In the genomic region with DNA sequence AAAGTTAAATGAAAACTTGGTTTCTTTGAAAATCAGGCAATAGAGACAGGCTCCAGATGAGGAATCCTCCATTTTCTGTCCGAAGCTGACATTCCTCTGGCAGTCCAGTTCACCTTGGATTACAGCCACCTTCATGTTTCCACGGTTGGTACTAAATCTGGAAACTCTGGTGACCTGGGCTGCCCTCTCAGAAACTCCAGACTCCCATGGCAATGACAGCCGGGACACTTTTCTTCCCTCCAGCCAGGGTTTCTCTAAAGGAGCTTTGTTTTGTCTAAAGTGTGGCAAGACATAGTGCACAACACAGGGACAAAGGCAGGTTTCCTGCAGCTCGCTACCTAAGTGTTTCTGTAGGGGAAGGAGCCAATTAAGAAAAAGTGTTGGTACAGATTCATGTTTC, we compare ENCODE assay signal across 18 cellular contexts. TPM values are rescaled to one million over a fixed set of nuclear protein-coding genes. Genes with fewer than 3 reads are reported as not detected.
DNase-seq lines count a peak whose midpoint lies in the region; ATAC-seq and TF ChIP-seq lines count a peak whose summit lies in the region.
"Had no signal": no experiment of that assay in that cellular context is flagged by ENCODE, and none has a peak within 500 bp of the region (broad histone marks: within the 10 kb centered on the region; RNA-seq: fewer than 3 reads in every experiment).

No MANE protein-coding gene starts in this region.

- no peak for DNase-seq in activated naive CD8-positive, alpha-beta T cell treated with anti-CD3 and anti-CD28 coated beads for 36 hours
- peak; percentile 10 for DNase-seq in iris pigment epithelial cell (ENCODE audit: low read depth)
- DNase-seq in tibial artery = peak in 1 of 2 donors; percentile 79
- DNase-seq in DMS153 (lab: John Stamatoyannopoulos, UW) = no peak
- DNase-seq in NCI-H146 treated with DMSO at 0.1 percent for 48 hours (lab: John Stamatoyannopoulos, UW; ENCODE audit: unreplicated experiment) = no peak
- DNase-seq: activated CD8-positive, alpha-beta memory T cell treated with anti-CD3 and anti-CD28 coated beads, Interleukin-2, amount 10 ng/mL, durations not matched to agents 7 days and 5 days; activated naive CD4-positive, alpha-beta T cell treated with anti-CD3 and anti-CD28 coated beads, Interleukin-2, amount 50 U/mL, for 16 hours; KBM-7; kidney glomerular epithelial cell; NCI-H1417; SK-N-SH had no signal

- H3K27ac Mint-ChIP-seq in activated naive CD8-positive, alpha-beta T cell = peak overlapping the region; percentile 10
- no peak overlapping the region for H3K27ac Mint-ChIP-seq in activated naive CD8-positive, alpha-beta T cell treated with anti-CD3 and anti-CD28 coated beads for 36 hours
- H3K27ac Mint-ChIP-seq in brain = peak overlapping the region in 4 of 5 experiments; percentile 21 to 87 (median 72)

- no peaks in the 10 kb centered on the region for H3K36me3 Mint-ChIP-seq in activated naive CD8-positive, alpha-beta T cell
- H3K36me3 Mint-ChIP-seq in activated naive CD8-positive, alpha-beta T cell treated with anti-CD3 and anti-CD28 coated beads for 36 hours = peaks cover 7% of the 10 kb centered on the region
- peaks cover 40% of the 10 kb centered on the region for H3K36me3 Mint-ChIP-seq in brain

- H3K27ac ChIP-seq in tibial artery = peak overlapping the region; percentile 76 to 78
- H3K27ac ChIP-seq: upper lobe of right lung had no signal

- H3K4me1 ChIP-seq in tibial artery = peaks cover 0 to 46% (median 22%) of the 10 kb centered on the region in 4 donors
- H3K4me1 ChIP-seq: upper lobe of right lung had no signal

- no peaks in the 10 kb centered on the region for H3K27me3 Mint-ChIP-seq in activated naive CD8-positive, alpha-beta T cell
- H3K27me3 Mint-ChIP-seq in activated naive CD8-positive, alpha-beta T cell treated with anti-CD3 and anti-CD28 coated beads for 36 hours = no peaks in the 10 kb centered on the region
- no peaks in the 10 kb centered on the region for H3K27me3 Mint-ChIP-seq in brain
- H3K27me3 Mint-ChIP-seq: activated CD8-positive, alpha-beta memory T cell treated with anti-CD3 and anti-CD28 coated beads, Interleukin-2, amount 10 ng/mL, durations not matched to agents 7 days and 5 days; stimulated activated memory B cell treated with anti-CD40 and anti-IgM and Interleukin-4, amounts not matched to agents 10 μg/mL and 1 μg/mL and 100 μg/mL, for 72 hours had no signal

- ATAC-seq in GM21786 (IDR thresholded peaks at IDR 0.05; ENCODE audit: unreplicated experiment) = no peak
- ATAC-seq: activated CD8-positive, alpha-beta memory T cell treated with anti-CD3 and anti-CD28 coated beads, Interleukin-2, amount 10 ng/mL, durations not matched to agents 7 days and 5 days; stimulated activated memory B cell treated with anti-CD40 and anti-IgM and Interleukin-4, amounts not matched to agents 10 μg/mL and 1 μg/mL and 100 μg/mL, for 72 hours; upper lobe of right lung had no signal

- peaks cover 5% of the 10 kb centered on the region for H3K4me1 Mint-ChIP-seq in activated naive CD8-positive, alpha-beta T cell (ENCODE audit: low read depth)
- H3K4me1 Mint-ChIP-seq in activated naive CD8-positive, alpha-beta T cell treated with anti-CD3 and anti-CD28 coated beads for 36 hours = no peaks in the 10 kb centered on the region
- H3K4me1 Mint-ChIP-seq in brain = peaks cover 14% of the 10 kb centered on the region
- H3K4me1 Mint-ChIP-seq: activated CD8-positive, alpha-beta memory T cell treated with anti-CD3 and anti-CD28 coated beads, Interleukin-2, amount 10 ng/mL, durations not matched to agents 7 days and 5 days had no signal

- H3K27me3 ChIP-seq in tibial artery = no peaks in the 10 kb centered on the region
- H3K27me3 ChIP-seq: upper lobe of right lung had no signal

- intact Hi-C loops in tibial artery (cut with DNase I; ENCODE audit: low total_unique reads) = no loop called here

- TF ChIP-seq CTCF in brain (conservative IDR thresholded peaks at IDR 0.05) (no peak), tibial artery (IDR thresholded peaks at IDR 0.05) (no peak)

- H3K36me3 ChIP-seq in tibial artery = peaks cover 8 to 50% (median 15%) of the 10 kb centered on the region in 3 donors

- H3K9me3 Mint-ChIP-seq in activated naive CD8-positive, alpha-beta T cell (ENCODE audit: low read depth) = no peaks in the 10 kb centered on the region
- H3K9me3 Mint-ChIP-seq in activated naive CD8-positive, alpha-beta T cell treated with anti-CD3 and anti-CD28 coated beads for 36 hours = no peaks in the 10 kb centered on the region
- no peaks in the 10 kb centered on the region for H3K9me3 Mint-ChIP-seq in brain
- H3K9me3 Mint-ChIP-seq: stimulated activated memory B cell treated with anti-CD40 and anti-IgM and Interleukin-4, amounts not matched to agents 10 μg/mL and 1 μg/mL and 100 μg/mL, for 72 hours had no signal

- H3K4me3 Mint-ChIP-seq in activated naive CD8-positive, alpha-beta T cell = no peak overlapping the region
- H3K4me3 Mint-ChIP-seq in activated naive CD8-positive, alpha-beta T cell treated with anti-CD3 and anti-CD28 coated beads for 36 hours = no peak overlapping the region
- H3K4me3 Mint-ChIP-seq in brain = peak overlapping the region in 2 of 5 experiments; percentile 13 to 35
- H3K4me3 Mint-ChIP-seq: activated CD8-positive, alpha-beta memory T cell treated with anti-CD3 and anti-CD28 coated beads, Interleukin-2, amount 10 ng/mL, durations not matched to agents 7 days and 5 days; stimulated activated memory B cell treated with anti-CD40 and anti-IgM and Interleukin-4, amounts not matched to agents 10 μg/mL and 1 μg/mL and 100 μg/mL, for 72 hours had no signal

- no peak overlapping the region for H3K4me3 ChIP-seq in tibial artery
- H3K4me3 ChIP-seq: upper lobe of right lung had no signal

- H3K9me3 ChIP-seq in tibial artery = no peaks in the 10 kb centered on the region
- H3K9me3 ChIP-seq: SK-N-SH, upper lobe of right lung had no signal

RNA-seq across cellular contexts. Expression of gene CLUAP1, which starts 36.0 kb away (rescaled TPM):
- total RNA-seq in activated naive CD8-positive, alpha-beta T cell treated with anti-CD3 and anti-CD28 coated beads for 36 hours = 10 to 100 TPM in 1 of 2 experiments, 1 to 10 TPM in 1; 8.8 to 10.1 TPM
- polyA plus RNA-seq in brain (ENCODE audit: insufficient read depth, low read depth, low replicate concordance) = 29.2 TPM

RNA-seq across cellular contexts. Expression of gene NLRC3, which starts 40.4 kb away (rescaled TPM):
- 10 to 100 TPM; 12.3 to 12.5 TPM for total RNA-seq in activated naive CD8-positive, alpha-beta T cell treated with anti-CD3 and anti-CD28 coated beads for 36 hours
- polyA plus RNA-seq in brain (ENCODE audit: insufficient read depth, low read depth, low replicate concordance) = 0.14 TPM
- polyA plus RNA-seq: SK-N-SH had no signal

RNA-seq across cellular contexts. Expression of gene C16orf90, which starts 41.6 kb away (rescaled TPM):
- total RNA-seq in activated naive CD8-positive, alpha-beta T cell treated with anti-CD3 and anti-CD28 coated beads for 36 hours = not detected
- polyA plus RNA-seq in brain (ENCODE audit: insufficient read depth, low read depth, low replicate concordance) = not detected
- total RNA-seq: activated CD8-positive, alpha-beta memory T cell treated with anti-CD3 and anti-CD28 coated beads, Interleukin-2, amount 10 ng/mL, durations not matched to agents 7 days and 5 days; skeletal muscle tissue; upper lobe of right lung had no signal
- polyA plus RNA-seq: neural cell, SK-N-SH had no signal
